ENCODE assay signal across 8 cellular contexts in genomic region chr18:766550-766860, GRCh38.
"Had no signal": no experiment of that assay in that cellular context is flagged by ENCODE, and none has a peak within 500 bp of the region (broad histone marks: within the 10 kb centered on the region; RNA-seq: fewer than 3 reads in every experiment).

No MANE protein-coding gene starts in this region.

- ATAC-seq: GM23338 had no signal

- FAIRE-seq: H1, HTR-8/SVneo had no signal

- H3K4me2 ChIP-seq: GM23338 had no signal

- H3K4me3 ChIP-seq: GM23338 had no signal

- H2AFZ ChIP-seq: GM23338 had no signal

- DNase-seq: H9, HCEC 1CT, HFFc6, IMR-90, KBM-7 had no signal
